29 cellular contexts compared by ENCODE assay signal in genomic region chr17:65893692-65894279, GRCh38.
"Had no signal": no experiment of that assay in that cellular context is flagged by ENCODE, and none has a peak within 500 bp of the region (broad histone marks: within the 10 kb centered on the region; RNA-seq: fewer than 3 reads in every experiment).

No MANE protein-coding gene starts in this region.

- H3K4me3 ChIP-seq: neural progenitor cell, ovary, psoas muscle, right lobe of liver, sigmoid colon, stomach, thoracic aorta, thyroid gland, tibial nerve, upper lobe of left lung, vagina had no signal

- H3K4me1 Mint-ChIP-seq: stimulated activated effector memory CD8-positive, alpha-beta T cell treated with anti-CD3 and anti-CD28 coated beads, Interleukin-12 subunit alpha, Interleukin-12 subunit beta, amount 100 ng/mL, for 72 hours had no signal

- H3K9me3 Mint-ChIP-seq: natural killer cell treated with Interleukin-12 subunit alpha and Interleukin-12 subunit beta and Interleukin-15 and Interleukin-18, amount 100 ng/mL, for 72 hours; nephron progenitor cell; stimulated activated effector memory CD8-positive, alpha-beta T cell treated with anti-CD3 and anti-CD28 coated beads, Interleukin-12 subunit alpha, Interleukin-12 subunit beta, amount 100 ng/mL, for 72 hours; stimulated activated naive B cell treated with anti-CD40 and anti-IgM and Interleukin-4, amounts not matched to agents 10 μg/mL and 1 μg/mL and 100 μg/mL, for 72 hours; stimulated activated naive CD8-positive, alpha-beta T cell treated with anti-CD3 and anti-CD28 coated beads, Interleukin-15, Interleukin-2, amounts not matched to agents 100 ng/mL and 50 ng/mL, for 24 hours had no signal

- H3K27me3 Mint-ChIP-seq: progenitor cell of endocrine pancreas; stimulated activated naive B cell treated with anti-CD40 and anti-IgM and Interleukin-4, amounts not matched to agents 10 μg/mL and 1 μg/mL and 100 μg/mL, for 72 hours; stimulated activated naive CD8-positive, alpha-beta T cell treated with anti-CD3 and anti-CD28 coated beads, Interleukin-15, Interleukin-2, amounts not matched to agents 100 ng/mL and 50 ng/mL, for 24 hours had no signal

- H3K36me3 ChIP-seq: neural progenitor cell, ovary, right lobe of liver, sigmoid colon, stomach, thoracic aorta, thyroid gland, tibial nerve, upper lobe of left lung, vagina had no signal

- H3K4me2 ChIP-seq: neural progenitor cell had no signal

- H3K9me3 ChIP-seq: ovary, psoas muscle, right lobe of liver, sigmoid colon, stomach, thoracic aorta, thyroid gland, tibial nerve, upper lobe of left lung, vagina had no signal

- H3K36me3 Mint-ChIP-seq: natural killer cell treated with Interleukin-12 subunit alpha and Interleukin-12 subunit beta and Interleukin-15 and Interleukin-18, amount 100 ng/mL, for 72 hours; stimulated activated effector memory CD8-positive, alpha-beta T cell treated with anti-CD3 and anti-CD28 coated beads, Interleukin-12 subunit alpha, Interleukin-12 subunit beta, amount 100 ng/mL, for 72 hours; stimulated activated naive B cell treated with anti-CD40 and anti-IgM and Interleukin-4, amounts not matched to agents 10 μg/mL and 1 μg/mL and 100 μg/mL, for 72 hours had no signal

- H3K79me2 ChIP-seq: parathyroid adenoma had no signal

- DNase-seq: nephron progenitor cell; occipital lobe; ovary; posterior cingulate gyrus; psoas muscle; right cardiac atrium; right lobe of liver; sigmoid colon; small intestine; stimulated activated CD4-positive, alpha-beta T cell treated with anti-CD3 and anti-CD28 coated beads, Interleukin-15, amount 100 ng/mL, for 24 hours; stimulated activated CD4-positive, alpha-beta T cell treated with anti-CD3 and anti-CD28 coated beads, Interleukin-2, amount 100 ng/mL, for 24 hours; stimulated activated CD4-positive, alpha-beta T cell treated with anti-CD3 and anti-CD28 coated beads, Interleukin-2, amount 100 ng/mL, for 48 hours; stimulated activated CD4-positive, alpha-beta T cell treated with anti-CD3 and anti-CD28 coated beads, Interleukin-4, amount 100 ng/mL, for 24 hours; stimulated activated naive B cell treated with anti-CD40 and anti-IgM and Interleukin-4, amounts not matched to agents 10 μg/mL and 1 μg/mL and 100 μg/mL, for 72 hours; stimulated activated naive CD4-positive, alpha-beta T cell treated with Interleukin-2 at 50 U/mL for 16 hours; stomach; thyroid gland; trophoblast cell; upper lobe of left lung had no signal

- H3K27me3 ChIP-seq: neural progenitor cell, ovary, right lobe of liver, sigmoid colon, stomach, thyroid gland, tibial nerve, upper lobe of left lung, vagina had no signal

- H2AFZ ChIP-seq: neural progenitor cell, parathyroid adenoma had no signal

- FAIRE-seq: small intestine, urothelium cell line had no signal

- H3K4me3 Mint-ChIP-seq: natural killer cell treated with Interleukin-12 subunit alpha and Interleukin-12 subunit beta and Interleukin-15 and Interleukin-18, amount 100 ng/mL, for 72 hours; nephron progenitor cell; neural progenitor cell; stimulated activated effector memory CD8-positive, alpha-beta T cell treated with anti-CD3 and anti-CD28 coated beads, Interleukin-12 subunit alpha, Interleukin-12 subunit beta, amount 100 ng/mL, for 72 hours; stimulated activated naive CD8-positive, alpha-beta T cell treated with anti-CD3 and anti-CD28 coated beads, Interleukin-15, Interleukin-2, amounts not matched to agents 100 ng/mL and 50 ng/mL, for 24 hours had no signal

- H3K4me1 ChIP-seq: neural progenitor cell, parathyroid adenoma, psoas muscle, right lobe of liver, sigmoid colon, stomach, thyroid gland, tibial nerve, upper lobe of left lung, vagina had no signal

- ATAC-seq: natural killer cell treated with Interleukin-12 subunit alpha and Interleukin-12 subunit beta and Interleukin-15 and Interleukin-18, amount 100 ng/mL, for 72 hours; psoas muscle; right cardiac atrium; right lobe of liver; stimulated activated effector memory CD8-positive, alpha-beta T cell treated with anti-CD3 and anti-CD28 coated beads, Interleukin-12 subunit alpha, Interleukin-12 subunit beta, amount 100 ng/mL, for 72 hours had no signal

- H3K9ac ChIP-seq: neural progenitor cell, parathyroid adenoma had no signal

- H3K27ac Mint-ChIP-seq: natural killer cell treated with Interleukin-12 subunit alpha and Interleukin-12 subunit beta and Interleukin-15 and Interleukin-18, amount 100 ng/mL, for 72 hours; nephron progenitor cell; neural progenitor cell; progenitor cell of endocrine pancreas; stimulated activated effector memory CD8-positive, alpha-beta T cell treated with anti-CD3 and anti-CD28 coated beads, Interleukin-12 subunit alpha, Interleukin-12 subunit beta, amount 100 ng/mL, for 72 hours; stimulated activated naive CD8-positive, alpha-beta T cell treated with anti-CD3 and anti-CD28 coated beads, Interleukin-15, Interleukin-2, amounts not matched to agents 100 ng/mL and 50 ng/mL, for 24 hours had no signal

- H3K27ac ChIP-seq: neural progenitor cell, ovary, parathyroid adenoma, psoas muscle, right lobe of liver, sigmoid colon, stomach, thoracic aorta, thyroid gland, tibial nerve, upper lobe of left lung, vagina had no signal
